Comparison of ENCODE assay signal across 29 cellular contexts in the genomic region with DNA sequence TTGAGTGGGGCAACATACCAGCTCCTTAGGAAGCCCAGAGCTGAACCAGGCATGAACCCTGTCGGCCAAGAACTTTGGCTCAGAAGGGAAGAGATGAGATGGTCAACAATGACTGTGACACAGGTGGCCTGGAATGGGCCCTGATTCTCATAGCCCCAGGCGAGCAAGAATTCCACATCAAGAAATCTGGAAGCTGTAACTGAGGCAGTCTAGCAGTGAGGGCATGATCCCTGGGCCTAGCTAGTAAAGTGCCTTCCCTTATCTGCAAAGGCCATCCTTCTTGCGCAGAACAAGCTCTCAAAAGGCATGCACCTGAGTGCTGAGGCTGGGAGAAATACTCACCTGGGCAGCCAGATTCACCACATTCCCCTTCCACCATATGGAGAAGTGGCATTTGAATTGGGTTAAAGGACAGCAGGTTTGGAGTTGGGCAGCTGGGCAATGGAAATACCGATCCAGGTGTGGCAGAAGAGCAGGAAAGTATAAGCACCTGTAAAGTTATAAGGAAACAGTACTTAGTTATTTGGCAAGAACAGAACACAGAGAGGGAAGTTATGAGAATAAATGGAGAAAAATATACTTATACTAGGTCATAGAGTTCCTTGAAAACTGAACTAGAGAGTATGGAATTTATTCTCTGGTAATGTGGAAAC.
"Had no signal": no experiment of that assay in that cellular context is flagged by ENCODE, and none has a peak within 500 bp of the region (broad histone marks: within the 10 kb centered on the region; RNA-seq: fewer than 3 reads in every experiment).

No MANE protein-coding gene starts in this region.

- H3K4me1 ChIP-seq: breast epithelium had no signal

- H3K36me3 ChIP-seq: breast epithelium had no signal

- H3K9me3 Mint-ChIP-seq: activated B cell treated with CpG ODN at 0.5 μM for 24 hours; activated CD4-positive, alpha-beta T cell treated with anti-CD3 and anti-CD28 coated beads, Interleukin-2, amount 10 ng/mL, durations not matched to agents 24 days and 14 days; activated naive CD4-positive, alpha-beta T cell treated with anti-CD3 and anti-CD28 coated beads, Interleukin-2, amount 50 U/mL, for 24 hours; activated T-cell treated with anti-CD3 and anti-CD28 coated beads, Interleukin-2, amount 50 U/mL, for 24 hours; activated T-helper 1 cell treated with anti-CD3 and anti-CD28 coated beads, Interleukin-12 subunit alpha, Interleukin-12 subunit beta, Interleukin-2, Interleukin-4 antibody, amounts not matched to agents 30 ng/mL and 10 ng/mL and 1 ng/mL, durations not matched to agents 14 hours and 24 hours and 36 hours had no signal

- DNase-seq: activated B cell treated with CpG ODN at 0.5 μM for 24 hours; activated CD4-positive, alpha-beta T cell treated with anti-CD3 and anti-CD28 coated beads for 1 hour; activated CD4-positive, alpha-beta T cell treated with anti-CD3 and anti-CD28 coated beads, Interleukin-2, amount 10 ng/mL, durations not matched to agents 24 days and 14 days; activated CD4-positive, alpha-beta T cell treated with anti-CD3 and anti-CD28 coated beads, Interleukin-2, amount 50 U/mL, for 48 hours; activated CD8-positive, alpha-beta memory T cell treated with anti-CD3 and anti-CD28 coated beads, Interleukin-2, amount 10 ng/mL, durations not matched to agents 7 days and 5 days; activated effector memory CD4-positive, alpha-beta T cell treated with Interleukin-2 at 50 U/mL for 16 hours; activated naive CD4-positive, alpha-beta T cell; activated T-cell treated with anti-CD3 and anti-CD28 coated beads, Interleukin-2, amount 50 U/mL, for 24 hours; aorta; caudate nucleus; KG1; NCI-H1092; NCI-H1417; NCI-H1694; NCI-H2029; NCI-H2107; NCI-H345; NCI-H510A; NCI-H526 treated with DMSO at 0.1 percent for 48 hours; NCI-H82; OCI-M1; Peyer's patch; SHP77; T-helper 17 cell; T-helper 9 cell had no signal

- ATAC-seq: activated CD8-positive, alpha-beta memory T cell treated with anti-CD3 and anti-CD28 coated beads, Interleukin-2, amount 10 ng/mL, durations not matched to agents 7 days and 5 days; T-helper 17 cell had no signal

- H3K27me3 Mint-ChIP-seq: activated B cell treated with CpG ODN at 0.5 μM for 24 hours; activated CD4-positive, alpha-beta T cell treated with anti-CD3 and anti-CD28 coated beads, Interleukin-2, amount 10 ng/mL, durations not matched to agents 24 days and 14 days; activated CD8-positive, alpha-beta memory T cell treated with anti-CD3 and anti-CD28 coated beads, Interleukin-2, amount 10 ng/mL, durations not matched to agents 7 days and 5 days; activated naive CD4-positive, alpha-beta T cell treated with anti-CD3 and anti-CD28 coated beads, Interleukin-2, amount 50 U/mL, for 24 hours; activated T-cell treated with anti-CD3 and anti-CD28 coated beads, Interleukin-2, amount 50 U/mL, for 24 hours had no signal

- H3K27me3 ChIP-seq: breast epithelium, Peyer's patch had no signal

- H3K36me3 Mint-ChIP-seq: activated CD8-positive, alpha-beta memory T cell treated with anti-CD3 and anti-CD28 coated beads, Interleukin-2, amount 10 ng/mL, durations not matched to agents 7 days and 5 days; activated naive CD4-positive, alpha-beta T cell treated with anti-CD3 and anti-CD28 coated beads, Interleukin-2, amount 50 U/mL, for 24 hours had no signal

- H3K4me3 ChIP-seq: breast epithelium, Peyer's patch had no signal

- H3K4me1 Mint-ChIP-seq: activated B cell treated with CpG ODN at 0.5 μM for 24 hours; activated CD4-positive, alpha-beta T cell treated with anti-CD3 and anti-CD28 coated beads, Interleukin-2, amount 10 ng/mL, durations not matched to agents 24 days and 14 days; activated CD8-positive, alpha-beta memory T cell treated with anti-CD3 and anti-CD28 coated beads, Interleukin-2, amount 10 ng/mL, durations not matched to agents 7 days and 5 days; activated naive CD4-positive, alpha-beta T cell treated with anti-CD3 and anti-CD28 coated beads, Interleukin-2, amount 50 U/mL, for 24 hours; T-helper 17 cell had no signal

- H3K9me3 ChIP-seq: breast epithelium, Peyer's patch had no signal

- H3K4me3 Mint-ChIP-seq: activated B cell treated with CpG ODN at 0.5 μM for 24 hours; activated CD4-positive, alpha-beta T cell treated with anti-CD3 and anti-CD28 coated beads, Interleukin-2, amount 10 ng/mL, durations not matched to agents 24 days and 14 days; activated CD8-positive, alpha-beta memory T cell treated with anti-CD3 and anti-CD28 coated beads, Interleukin-2, amount 10 ng/mL, durations not matched to agents 7 days and 5 days; activated naive CD4-positive, alpha-beta T cell treated with anti-CD3 and anti-CD28 coated beads, Interleukin-2, amount 50 U/mL, for 24 hours; activated T-cell treated with anti-CD3 and anti-CD28 coated beads, Interleukin-2, amount 50 U/mL, for 24 hours; activated T-helper 1 cell treated with anti-CD3 and anti-CD28 coated beads, Interleukin-12 subunit alpha, Interleukin-12 subunit beta, Interleukin-2, Interleukin-4 antibody, amounts not matched to agents 30 ng/mL and 10 ng/mL and 1 ng/mL, durations not matched to agents 14 hours and 24 hours and 36 hours; T-helper 17 cell had no signal

- H3K27ac ChIP-seq: breast epithelium, Peyer's patch, RWPE1 had no signal

- H3K27ac Mint-ChIP-seq: activated B cell treated with CpG ODN at 0.5 μM for 24 hours; activated CD4-positive, alpha-beta T cell treated with anti-CD3 and anti-CD28 coated beads, Interleukin-2, amount 10 ng/mL, durations not matched to agents 24 days and 14 days; activated CD8-positive, alpha-beta memory T cell treated with anti-CD3 and anti-CD28 coated beads, Interleukin-2, amount 10 ng/mL, durations not matched to agents 7 days and 5 days; activated naive CD4-positive, alpha-beta T cell treated with anti-CD3 and anti-CD28 coated beads, Interleukin-2, amount 50 U/mL, for 24 hours; activated T-cell treated with anti-CD3 and anti-CD28 coated beads, Interleukin-2, amount 50 U/mL, for 24 hours; activated T-helper 1 cell treated with anti-CD3 and anti-CD28 coated beads, Interleukin-12 subunit alpha, Interleukin-12 subunit beta, Interleukin-2, Interleukin-4 antibody, amounts not matched to agents 30 ng/mL and 10 ng/mL and 1 ng/mL, durations not matched to agents 14 hours and 24 hours and 36 hours; T-helper 17 cell had no signal
